32 cellular contexts compared by ENCODE assay signal in the genomic region with DNA sequence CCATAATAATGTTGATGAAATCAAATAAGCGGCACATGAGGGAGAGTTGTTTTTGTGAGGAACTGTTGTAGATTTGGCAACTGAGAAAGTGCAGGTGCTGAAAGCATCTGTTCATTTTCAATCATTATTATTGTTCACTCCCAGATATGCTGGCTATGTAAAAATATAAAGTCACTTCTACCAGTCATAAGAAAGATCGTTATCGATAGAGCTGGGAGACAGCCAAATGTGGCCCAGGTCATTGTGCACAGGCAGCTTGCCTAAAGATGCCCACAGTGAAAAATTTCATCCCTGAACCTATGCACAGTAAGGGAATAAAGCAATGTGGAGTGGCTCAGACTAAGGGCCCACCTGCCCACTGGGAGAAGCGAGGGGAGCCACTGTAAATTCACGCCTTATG.
"Had no signal": no experiment of that assay in that cellular context is flagged by ENCODE, and none has a peak within 500 bp of the region (broad histone marks: within the 10 kb centered on the region; RNA-seq: fewer than 3 reads in every experiment).

No MANE protein-coding gene starts in this region.

- H3K79me2 ChIP-seq: hepatocyte had no signal

- H3K4me3 ChIP-seq: adrenal gland, body of pancreas, esophagus squamous epithelium, gastroesophageal sphincter, heart right ventricle, hepatocyte had no signal

- H3K4me2 ChIP-seq: hepatocyte had no signal

- H2AFZ ChIP-seq: hepatocyte had no signal

- H3K27me3 ChIP-seq: adrenal gland, body of pancreas, esophagus squamous epithelium had no signal

- ATAC-seq: activated CD4-positive, alpha-beta T cell treated with anti-CD3 and anti-CD28 coated beads for 36 hours; activated CD8-positive, alpha-beta memory T cell treated with anti-CD3 and anti-CD28 coated beads, Interleukin-2, amount 10 ng/mL, durations not matched to agents 7 days and 5 days; activated CD8-positive, alpha-beta T cell treated with anti-CD3 and anti-CD28 coated beads, Interleukin-2, amount 10 ng/mL, durations not matched to agents 7 days and 5 days; activated naive CD8-positive, alpha-beta T cell treated with anti-CD3 and anti-CD28 coated beads, Interleukin-2, amount 50 U/mL, for 24 hours; body of pancreas; effector memory CD8-positive, alpha-beta T cell; gastroesophageal sphincter; heart right ventricle had no signal

- H3K4me3 Mint-ChIP-seq: activated CD4-positive, alpha-beta memory T cell treated with anti-CD3 and anti-CD28 coated beads for 36 hours; activated CD4-positive, alpha-beta T cell treated with anti-CD3 and anti-CD28 coated beads for 36 hours; activated CD4-positive, alpha-beta T cell treated with anti-CD3 and anti-CD28 coated beads, Interleukin-2, amount 10 ng/mL, durations not matched to agents 24 days and 14 days; activated CD8-positive, alpha-beta memory T cell treated with anti-CD3 and anti-CD28 coated beads, Interleukin-2, amount 10 ng/mL, durations not matched to agents 7 days and 5 days; activated CD8-positive, alpha-beta T cell treated with anti-CD3 and anti-CD28 coated beads, Interleukin-2, amount 10 ng/mL, durations not matched to agents 7 days and 5 days; activated naive CD4-positive, alpha-beta T cell treated with anti-CD3 and anti-CD28 coated beads for 36 hours; activated naive CD4-positive, alpha-beta T cell treated with anti-CD3 and anti-CD28 coated beads, Interleukin-2, amount 50 U/mL, for 24 hours; activated naive CD8-positive, alpha-beta T cell treated with anti-CD3 and anti-CD28 coated beads for 36 hours; activated naive CD8-positive, alpha-beta T cell treated with anti-CD3 and anti-CD28 coated beads, Interleukin-2, amount 50 U/mL, for 24 hours; activated T-helper 1 cell treated with anti-CD3 and anti-CD28 coated beads, Interleukin-12 subunit alpha, Interleukin-12 subunit beta, Interleukin-2, Interleukin-4 antibody, amounts not matched to agents 30 ng/mL and 10 ng/mL and 1 ng/mL, durations not matched to agents 14 hours and 24 hours and 36 hours; effector memory CD8-positive, alpha-beta T cell had no signal

- H3K27me3 Mint-ChIP-seq: activated CD4-positive, alpha-beta memory T cell treated with anti-CD3 and anti-CD28 coated beads for 36 hours; activated CD4-positive, alpha-beta T cell treated with anti-CD3 and anti-CD28 coated beads, Interleukin-2, amount 10 ng/mL, durations not matched to agents 24 days and 14 days; activated CD8-positive, alpha-beta memory T cell treated with anti-CD3 and anti-CD28 coated beads, Interleukin-2, amount 10 ng/mL, durations not matched to agents 7 days and 5 days; activated naive CD4-positive, alpha-beta T cell treated with anti-CD3 and anti-CD28 coated beads, Interleukin-2, amount 50 U/mL, for 24 hours; activated naive CD8-positive, alpha-beta T cell treated with anti-CD3 and anti-CD28 coated beads for 36 hours; activated naive CD8-positive, alpha-beta T cell treated with anti-CD3 and anti-CD28 coated beads, Interleukin-2, amount 50 U/mL, for 24 hours; effector memory CD8-positive, alpha-beta T cell had no signal

- H3K27ac ChIP-seq: adrenal gland, body of pancreas, esophagus squamous epithelium, gastroesophageal sphincter, heart right ventricle, hepatocyte had no signal

- DNase-seq: activated CD4-positive, alpha-beta memory T cell treated with anti-CD3 and anti-CD28 coated beads for 36 hours; activated CD4-positive, alpha-beta T cell treated with anti-CD3 and anti-CD28 coated beads for 36 hours; activated CD4-positive, alpha-beta T cell treated with anti-CD3 and anti-CD28 coated beads, Interleukin-2, amount 10 ng/mL, durations not matched to agents 24 days and 14 days; activated CD4-positive, CD25-positive, alpha-beta regulatory T cell; activated CD4-positive, CD25-positive, alpha-beta regulatory T cell treated with anti-CD3 and anti-CD28 coated beads, Interleukin-2, amount 50 U/mL, for 72 hours; activated CD8-positive, alpha-beta memory T cell treated with anti-CD3 and anti-CD28 coated beads, Interleukin-2, amount 10 ng/mL, durations not matched to agents 7 days and 5 days; activated CD8-positive, alpha-beta memory T cell treated with anti-CD3 and anti-CD28 coated beads, Interleukin-2, amount 50 U/mL, for 4 hours; activated CD8-positive, alpha-beta T cell treated with anti-CD3 and anti-CD28 coated beads, Interleukin-2, amount 10 ng/mL, durations not matched to agents 7 days and 5 days; activated effector memory CD4-positive, alpha-beta T cell treated with anti-CD3 and anti-CD28 coated beads, Interleukin-2, amount 50 U/mL, for 16 hours; activated naive CD4-positive, alpha-beta T cell treated with anti-CD3 and anti-CD28 coated beads for 36 hours; activated naive CD8-positive, alpha-beta T cell treated with anti-CD3 and anti-CD28 coated beads for 36 hours; activated naive CD8-positive, alpha-beta T cell treated with anti-CD3 and anti-CD28 coated beads, Interleukin-2, amount 50 U/mL, for 24 hours; activated T-cell treated with anti-CD3 and anti-CD28 coated beads, Interleukin-2, amount 50 U/mL, for 1 hour; activated T-cell treated with anti-CD3 and anti-CD28 coated beads, Interleukin-2, amount 50 U/mL, for 48 hours; adrenal gland; amygdala; aorta; body of pancreas; caudate nucleus; cortex of kidney; dermis blood vessel endothelial cell; effector CD4-positive, alpha-beta T cell; effector memory CD8-positive, alpha-beta T cell; erythroblast; esophagus squamous epithelium; foreskin melanocyte; heart right ventricle had no signal

- H3K27ac Mint-ChIP-seq: activated CD4-positive, alpha-beta memory T cell treated with anti-CD3 and anti-CD28 coated beads for 36 hours; activated CD4-positive, alpha-beta T cell treated with anti-CD3 and anti-CD28 coated beads for 36 hours; activated CD4-positive, alpha-beta T cell treated with anti-CD3 and anti-CD28 coated beads, Interleukin-2, amount 10 ng/mL, durations not matched to agents 24 days and 14 days; activated CD8-positive, alpha-beta memory T cell treated with anti-CD3 and anti-CD28 coated beads, Interleukin-2, amount 10 ng/mL, durations not matched to agents 7 days and 5 days; activated CD8-positive, alpha-beta T cell treated with anti-CD3 and anti-CD28 coated beads, Interleukin-2, amount 10 ng/mL, durations not matched to agents 7 days and 5 days; activated naive CD4-positive, alpha-beta T cell treated with anti-CD3 and anti-CD28 coated beads for 36 hours; activated naive CD4-positive, alpha-beta T cell treated with anti-CD3 and anti-CD28 coated beads, Interleukin-2, amount 50 U/mL, for 24 hours; activated naive CD8-positive, alpha-beta T cell treated with anti-CD3 and anti-CD28 coated beads for 36 hours; activated naive CD8-positive, alpha-beta T cell treated with anti-CD3 and anti-CD28 coated beads, Interleukin-2, amount 50 U/mL, for 24 hours; activated T-helper 1 cell treated with anti-CD3 and anti-CD28 coated beads, Interleukin-12 subunit alpha, Interleukin-12 subunit beta, Interleukin-2, Interleukin-4 antibody, amounts not matched to agents 30 ng/mL and 10 ng/mL and 1 ng/mL, durations not matched to agents 14 hours and 24 hours and 36 hours; activated T-helper 2 cell treated with anti-CD3 and anti-CD28 coated beads, Interferon-gamma antibody, Interleukin-2, Interleukin-4, amounts not matched to agents 10 μg/mL and 5 μg/mL and 100 μg/mL, durations not matched to agents 14 hours and 24 hours and 36 hours had no signal

- H3K9me3 ChIP-seq: adrenal gland, esophagus squamous epithelium, gastroesophageal sphincter had no signal

- H3K36me3 Mint-ChIP-seq: activated naive CD4-positive, alpha-beta T cell treated with anti-CD3 and anti-CD28 coated beads, Interleukin-2, amount 50 U/mL, for 24 hours had no signal

- H3K4me1 ChIP-seq: adrenal gland, esophagus squamous epithelium, gastroesophageal sphincter, heart right ventricle had no signal

- H3K36me3 ChIP-seq: adrenal gland, esophagus squamous epithelium, gastroesophageal sphincter, heart right ventricle had no signal
